ENCODE assay signal across 26 cellular contexts in genomic region chr12:48985475-48985897, GRCh38. TPM values are rescaled to one million over a fixed set of nuclear protein-coding genes. Genes with fewer than 3 reads are reported as not detected.
A peak's percentile ranks its signal among the peaks of the same experiment; 100 is the strongest.
DNase-seq lines count a peak whose midpoint lies in the region; ATAC-seq and TF ChIP-seq lines count a peak whose summit lies in the region.
"Had no signal": no experiment of that assay in that cellular context is flagged by ENCODE, and none has a peak within 500 bp of the region (broad histone marks: within the 10 kb centered on the region; RNA-seq: fewer than 3 reads in every experiment).

No MANE protein-coding gene starts in this region.

- no peak overlapping the region for H3K27ac Mint-ChIP-seq in endodermal cell
- H3K27ac Mint-ChIP-seq: activated naive CD8-positive, alpha-beta T cell treated with anti-CD3 and anti-CD28 coated beads for 36 hours; activated T-helper 2 cell treated with anti-CD3 and anti-CD28 coated beads, Interferon-gamma antibody, Interleukin-2, Interleukin-4, amounts not matched to agents 10 μg/mL and 5 μg/mL and 100 μg/mL, durations not matched to agents 14 hours and 24 hours and 36 hours had no signal

- no peak overlapping the region for H3K9ac ChIP-seq in endodermal cell (ENCODE audit: extremely low read depth, low read length, poor library complexity, severe bottlenecking)

- DNase-seq in Right ventricle myocardium inferior (ENCODE audit: missing footprints) (no peak), right atrium auricular region (ENCODE audit: low spot score) (no peak), endodermal cell (peak; percentile 53), mucosa of descending colon (peak; percentile 56 to 77 (median 60)), SW480 (ENCODE audit: low spot score) (no peak)
- no peak for DNase-seq in activated CD8-positive, alpha-beta memory T cell treated with anti-CD3 and anti-CD28 coated beads, Interleukin-2, amount 50 U/mL, for 48 hours
- DNase-seq: activated CD4-positive, alpha-beta T cell treated with anti-CD3 and anti-CD28 coated beads, Interleukin-2, amount 50 U/mL, for 1 hour; activated naive CD8-positive, alpha-beta T cell treated with anti-CD3 and anti-CD28 coated beads for 36 hours; C1 segment of cervical spinal cord; effector memory CD4-positive, alpha-beta T cell; esophagus squamous epithelium; kidney; NCI-H1694 treated with DMSO at 0.1 percent for 48 hours; PC-9; stomach; trophoblast cell had no signal

- H3K4me3 ChIP-seq in right atrium auricular region, result no peak overlapping the region
- no peak overlapping the region for H3K4me3 ChIP-seq in endodermal cell (ENCODE audit: low read length)
- no peak overlapping the region for H3K4me3 ChIP-seq in mucosa of descending colon
- H3K4me3 ChIP-seq: esophagus squamous epithelium, gastroesophageal sphincter, K562, PC-9, SJSA1, stomach had no signal

- intact Hi-C loops in Right ventricle myocardium inferior (cut with DNase I) (no loop called here), mucosa of descending colon (cut with DNase I, micrococcal nuclease) (no loop called here)

- H3K27me3 ChIP-seq in right atrium auricular region (peaks cover under 1 to 13% of the 10 kb centered on the region in 2 donors), endodermal cell (ENCODE audit: control insufficient read depth, insufficient read depth, low read length, poor library complexity, severe bottlenecking) (peaks cover 87% of the 10 kb centered on the region)

- H3K27ac ChIP-seq in right atrium auricular region, result peak overlapping the region in 1 of 2 donors; percentile 41
- H3K27ac ChIP-seq in endodermal cell (ENCODE audit: low read depth, low read length), result no peak overlapping the region
- H3K27ac ChIP-seq: esophagus squamous epithelium, gastroesophageal sphincter, PC-9, SJSA1, stomach had no signal

- H3K36me3 ChIP-seq in right atrium auricular region (no peaks in the 10 kb centered on the region), endodermal cell (ENCODE audit: control insufficient read depth, insufficient read depth, low read length) (no peaks in the 10 kb centered on the region), mucosa of descending colon (ENCODE audit: low read depth) (no peaks in the 10 kb centered on the region)
- H3K36me3 ChIP-seq: esophagus squamous epithelium, gastroesophageal sphincter, SJSA1, stomach had no signal

- TF ChIP-seq CTCF in right atrium auricular region (IDR thresholded peaks at IDR 0.05) (no peak), endodermal cell (conservative IDR thresholded peaks at IDR 0.05) (no peak), mucosa of descending colon (IDR thresholded peaks at IDR 0.05) (no peak)

- peak; percentile 82 for ATAC-seq in Right ventricle myocardium inferior
- peak; percentile 71 for ATAC-seq in mucosa of descending colon
- no peak for ATAC-seq in HG02798 (IDR thresholded peaks at IDR 0.05; ENCODE audit: poor library complexity, unreplicated experiment)
- no peak for ATAC-seq in HG03139 (IDR thresholded peaks at IDR 0.05; ENCODE audit: unreplicated experiment)
- ATAC-seq: gastroesophageal sphincter, K562 had no signal

- WGBS in endodermal cell (ENCODE audit: insufficient coverage in 1 of 2, insufficient read length in 1 of 2), 2 experiments, result 58% methylated on average over 8 of the region's 10 CpGs; no CpG with 5 or more reads in 1 of the 2 experiments

- peaks cover 90% of the 10 kb centered on the region for H3K27me3 Mint-ChIP-seq in endodermal cell (ENCODE audit: insufficient read depth)

- no peaks in the 10 kb centered on the region for H3K9me3 ChIP-seq in right atrium auricular region
- no peaks in the 10 kb centered on the region for H3K9me3 ChIP-seq in endodermal cell (ENCODE audit: control insufficient read depth, low read length)
- no peaks in the 10 kb centered on the region for H3K9me3 ChIP-seq in mucosa of descending colon
- H3K9me3 ChIP-seq: esophagus squamous epithelium, gastroesophageal sphincter, stomach had no signal

- peaks cover 0 to 23% of the 10 kb centered on the region in 2 donors for H3K4me1 ChIP-seq in right atrium auricular region
- peaks cover 5% of the 10 kb centered on the region for H3K4me1 ChIP-seq in endodermal cell (ENCODE audit: control insufficient read depth, insufficient read depth, low read length)
- H3K4me1 ChIP-seq in mucosa of descending colon (ENCODE audit: low read depth), result peaks cover 17% of the 10 kb centered on the region

- H3K4me3 Mint-ChIP-seq in endodermal cell, result no peak overlapping the region
- H3K4me3 Mint-ChIP-seq: activated naive CD8-positive, alpha-beta T cell treated with anti-CD3 and anti-CD28 coated beads for 36 hours had no signal

- H3K36me3 Mint-ChIP-seq in endodermal cell (ENCODE audit: low read depth), result no peaks in the 10 kb centered on the region
- H3K36me3 Mint-ChIP-seq: activated naive CD8-positive, alpha-beta T cell treated with anti-CD3 and anti-CD28 coated beads for 36 hours had no signal

- H3K4me1 Mint-ChIP-seq in endodermal cell, result peaks cover 18% of the 10 kb centered on the region

- no peaks in the 10 kb centered on the region for H3K9me3 Mint-ChIP-seq in endodermal cell
- H3K9me3 Mint-ChIP-seq: activated naive CD8-positive, alpha-beta T cell treated with anti-CD3 and anti-CD28 coated beads for 36 hours; activated T-helper 2 cell treated with anti-CD3 and anti-CD28 coated beads, Interferon-gamma antibody, Interleukin-2, Interleukin-4, amounts not matched to agents 10 μg/mL and 5 μg/mL and 100 μg/mL, durations not matched to agents 14 hours and 24 hours and 36 hours had no signal

RNA-seq across cellular contexts. Expression of gene WNT1, which starts 7.4 kb away (rescaled TPM):
- not detected for total RNA-seq in Right ventricle myocardium inferior
- not detected for total RNA-seq in right atrium auricular region
- total RNA-seq in endodermal cell, result not detected
- 31.2 TPM for polyA plus RNA-seq in endodermal cell (2013, experiment 1 of 2)
- polyA plus RNA-seq in endodermal cell (2013, experiment 2 of 2), result 22.4 TPM
- not detected for total RNA-seq in mucosa of descending colon
- total RNA-seq: activated naive CD8-positive, alpha-beta T cell treated with anti-CD3 and anti-CD28 coated beads for 36 hours; cerebellum; gastroesophageal sphincter; HT-29; K562; kidney; PC-9; renal cortical epithelial cell; SJSA1; stomach; T-helper 1 cell treated with Interleukin-12 subunit alpha and Interleukin-12 subunit beta and Interleukin-4 antibody, amounts not matched to agents 30 ng/mL and 1 ng/mL, for 36 hours had no signal
- polyA plus RNA-seq: K562, stomach had no signal

RNA-seq across cellular contexts. Expression of gene DDN, which starts 13.7 kb away (rescaled TPM):
- total RNA-seq in Right ventricle myocardium inferior (0.49 TPM), right atrium auricular region (under 1 TPM; 0.44 to 0.67 TPM), endodermal cell (under 1 TPM; 0.31 to 0.33 TPM), mucosa of descending colon (under 1 TPM in 1 of 3 donors, not detected in 2; 0.12 TPM)
- polyA plus RNA-seq in endodermal cell (2013, experiment 1 of 2), result 1.2 TPM
- polyA plus RNA-seq in endodermal cell (2013, experiment 2 of 2), result 0.79 TPM
- total RNA-seq: gastroesophageal sphincter, kidney had no signal

RNA-seq across cellular contexts. Expression of gene WNT10B, which starts 14.0 kb away (rescaled TPM):
- total RNA-seq in Right ventricle myocardium inferior, result 0.43 TPM
- under 1 TPM in 1 of 2 donors, not detected in 1; 0.74 TPM for total RNA-seq in right atrium auricular region
- under 1 TPM; 0.20 to 0.29 TPM for total RNA-seq in endodermal cell
- 10.8 TPM for polyA plus RNA-seq in endodermal cell (2013, experiment 1 of 2)
- polyA plus RNA-seq in endodermal cell (2013, experiment 2 of 2), result 7.3 TPM
- total RNA-seq in mucosa of descending colon, result 1 to 10 TPM in 1 of 3 donors, under 1 TPM in 2; 0.49 to 1.1 (median 0.76) TPM
- total RNA-seq: PC-9 had no signal

RNA-seq across cellular contexts. Expression of gene ARF3, which starts 28.2 kb away (rescaled TPM):
- total RNA-seq in Right ventricle myocardium inferior, result 49.6 TPM
- total RNA-seq in right atrium auricular region, result 10 to 100 TPM; 35.5 to 48.8 TPM
- 100 to 1,000 TPM; 237 to 288 TPM for total RNA-seq in endodermal cell
- 112 TPM for polyA plus RNA-seq in endodermal cell (2013, experiment 1 of 2)
- polyA plus RNA-seq in endodermal cell (2013, experiment 2 of 2), result 102 TPM
- total RNA-seq in mucosa of descending colon, result 100 to 1,000 TPM; 207 to 280 (median 266) TPM

RNA-seq across cellular contexts. Expression of gene PRKAG1, which starts 33.1 kb away (rescaled TPM):
- total RNA-seq in Right ventricle myocardium inferior (93.8 TPM), right atrium auricular region (10 to 100 TPM; 68.5 to 74.8 TPM), endodermal cell (10 to 100 TPM; 27.6 to 38.1 TPM), mucosa of descending colon (10 to 100 TPM; 51.5 to 60.1 (median 52.2) TPM)
- polyA plus RNA-seq in endodermal cell (2013, experiment 1 of 2), result 45.4 TPM
- polyA plus RNA-seq in endodermal cell (2013, experiment 2 of 2), result 36.6 TPM

Comparison
In these comparisons a context has a peak if more than half of its experiments do, and no peak if none do; other contexts are left out.
1. ATAC-seq: peak in Right ventricle myocardium inferior (single experiment) and mucosa of descending colon (single experiment); none in HG02798 (single experiment) and HG03139 (single experiment).
2. DNase-seq: peak in endodermal cell (single experiment) and mucosa of descending colon (3 of 3); none in Right ventricle myocardium inferior (single experiment), right atrium auricular region (single experiment), activated CD8-positive, alpha-beta memory T cell treated with anti-CD3 and anti-CD28 coated beads, Interleukin-2, amount 50 U/mL, for 48 hours (single experiment) and SW480 (single experiment).